8 cellular contexts compared by ENCODE assay signal in genomic region chr15:49044761-49045571, GRCh38. TPM values are rescaled to one million over a fixed set of nuclear protein-coding genes. Genes with fewer than 3 reads are reported as not detected.
DNase-seq lines count a peak whose midpoint lies in the region; ATAC-seq and TF ChIP-seq lines count a peak whose summit lies in the region.

No MANE protein-coding gene starts in this region.

- no peaks in the 10 kb centered on the region for H3K9me3 Mint-ChIP-seq in MCF 10A (ENCODE audit: unreplicated experiment)

- H3K9ac ChIP-seq in muscle layer of colon (ENCODE audit: low read length), result peak overlapping the region; percentile 69

- peak; percentile 3 for ATAC-seq in HG03457 (IDR thresholded peaks at IDR 0.05; ENCODE audit: unreplicated experiment)
- ATAC-seq in HG03442 (IDR thresholded peaks at IDR 0.05; ENCODE audit: unreplicated experiment), result no peak
- ATAC-seq in GM21723 (IDR thresholded peaks at IDR 0.05; ENCODE audit: unreplicated experiment), result no peak

- H3K36me3 Mint-ChIP-seq in MCF 10A (ENCODE audit: insufficient read depth, unreplicated experiment), result peaks cover 13% of the 10 kb centered on the region

- H3K4me3 ChIP-seq in A673 (ENCODE audit: low read depth, low read length, poor library complexity, severe bottlenecking), result peak overlapping the region; percentile 94
- H3K4me3 ChIP-seq in muscle layer of colon (ENCODE audit: low read depth in 1 of 2, low read length in 2 of 2), result peak overlapping the region; percentile 75 to 76

- CTCF ChIA-PET in A673 (lab: Charles Lee), result no interaction called here
- CTCF ChIA-PET in MCF 10A (lab: Yijun Ruan, JAX), result interaction anchor here (1.9 kb wide), 1 partner anchor 100 kb away, joined by 4 read pairs; no protein-coding TSS in a partner anchor

- POLR2A ChIA-PET in A673 (lab: Charles Lee; ENCODE audit: low non-redundant PET), result interaction anchor here (0.7 kb wide), 1 partner anchor 518 kb away, joined by 3 read pairs; no protein-coding TSS in a partner anchor
- POLR2A ChIA-PET in MCF 10A (lab: Yijun Ruan, JAX), result interaction anchor here (0.6 to 3.4 kb wide), 23 partner anchors 8 to 1054 kb away, joined by 3 to 25 read pairs (median 4); partner anchors contain the start of genes COPS2, EID1 and GALK2

- no peaks in the 10 kb centered on the region for H3K36me3 ChIP-seq in A673 (ENCODE audit: insufficient read depth, low read length, poor library complexity, severe bottlenecking)
- H3K36me3 ChIP-seq in muscle layer of colon (ENCODE audit: insufficient read depth, low read length), result no peaks in the 10 kb centered on the region

- no peak for DNase-seq in A673 (ENCODE audit: low spot score)
- no peak for DNase-seq in MCF 10A (ENCODE audit: unreplicated experiment)
- no peak for DNase-seq in A172 (ENCODE audit: low spot score)
- no peak for DNase-seq in posterior cingulate gyrus

- peaks cover 12% of the 10 kb centered on the region for H3K4me1 Mint-ChIP-seq in MCF 10A (ENCODE audit: insufficient read depth, unreplicated experiment)

- no peak for TF ChIP-seq CTCF in A673 (conservative IDR thresholded peaks at IDR 0.05; ENCODE audit: low read depth, low read length)
- TF ChIP-seq CTCF in MCF 10A (IDR thresholded peaks at IDR 0.05; ENCODE audit: unreplicated experiment), result no peak

- intact Hi-C loops in A673 (cut with micrococcal nuclease; ENCODE audit: unreplicated experiment) (no loop called here), MCF 10A (cut with micrococcal nuclease) (loop anchor here (10.0 kb wide), 1 partner anchor 80 kb away; no protein-coding TSS in a partner anchor), posterior cingulate gyrus (cut with DNase I) (loop anchor here (5.0 to 10.0 kb wide), 2 partner anchors 42 to 170 kb away; partner anchors contain the start of gene EID1)

- peak overlapping the region; percentile 75 for H3K27ac ChIP-seq in A673 (ENCODE audit: low read depth, low read length, poor library complexity, severe bottlenecking)
- peak overlapping the region; percentile 50 for H3K27ac ChIP-seq in muscle layer of colon (ENCODE audit: low read depth, low read length)

- H3K4me1 ChIP-seq in A673 (ENCODE audit: insufficient read depth, low read length, poor library complexity, severe bottlenecking), result peaks cover 13% of the 10 kb centered on the region
- H3K4me1 ChIP-seq in muscle layer of colon (ENCODE audit: insufficient read depth, low read length), result peaks cover 24% of the 10 kb centered on the region

- no peaks in the 10 kb centered on the region for H3K9me3 ChIP-seq in A673 (ENCODE audit: low read depth, low read length, poor library complexity, severe bottlenecking)
- H3K9me3 ChIP-seq in muscle layer of colon (ENCODE audit: low read length), result no peaks in the 10 kb centered on the region

- no peaks in the 10 kb centered on the region for H3K27me3 Mint-ChIP-seq in MCF 10A (ENCODE audit: insufficient read depth, unreplicated experiment)

- H3K4me3 Mint-ChIP-seq in MCF 10A (ENCODE audit: unreplicated experiment), result peak overlapping the region; percentile 94

- peak overlapping the region; percentile 94 for H3K27ac Mint-ChIP-seq in MCF 10A (ENCODE audit: low read depth, unreplicated experiment)

- H3K27me3 ChIP-seq in A673 (replicated peaks; ENCODE audit: insufficient read depth, low read depth, low read length, poor library complexity) (no peaks in the 10 kb centered on the region), muscle layer of colon (ENCODE audit: control insufficient read depth in 1 of 2, insufficient read depth in 2 of 2, low read length in 2 of 2) (no peaks in the 10 kb centered on the region)

- TSS peak; percentile 55 for BruUV-seq in A673 (replicated peaks; lab: Mats Ljungman, UMichigan)
- TSS peak; percentile 53 for BruUV-seq in MCF 10A (replicated peaks; lab: Mats Ljungman, UMichigan)

RNA-seq across cellular contexts. Expression of gene SECISBP2L, which starts 1.3 kb away (rescaled TPM):
- total RNA-seq in A673 (2021), result 36.4 and 36.8 TPM in 2 replicates
- 19.6 and 32.3 TPM in 2 replicates for total RNA-seq in MCF 10A (2022)
- 22.9 and 25.8 TPM in 2 replicates for total RNA-seq in A172 (2014; rRNA removed; shearing (Covaris generic))
